Comparison of ENCODE assay signal across 8 cellular contexts in genomic region chr10:69801094-69801433, GRCh38. TPM values are rescaled to one million over a fixed set of nuclear protein-coding genes. Genes with fewer than 3 reads are reported as not detected.
DNase-seq lines count a peak whose midpoint lies in the region; ATAC-seq and TF ChIP-seq lines count a peak whose summit lies in the region.

No MANE protein-coding gene starts in this region.

- H3K9ac ChIP-seq in stomach smooth muscle (ENCODE audit: low read length in 2 of 2): no peak overlapping the region

- no peaks in the 10 kb centered on the region for H3K36me3 ChIP-seq in stomach smooth muscle (ENCODE audit: control insufficient read depth in 2 of 2, insufficient read depth in 2 of 2, low read length in 2 of 2)

- H3K27ac ChIP-seq in CD4-positive, alpha-beta T cell (ENCODE audit: low read depth, low read length): no peak overlapping the region
- H3K27ac ChIP-seq in coronary artery (peak overlapping the region in 1 of 2 donors; percentile 83), stomach smooth muscle (ENCODE audit: low read length) (no peak overlapping the region)

- H3K27ac Mint-ChIP-seq in CD4-positive, alpha-beta T cell: no peak overlapping the region
- H3K27ac Mint-ChIP-seq in HFFc6: peak overlapping the region; percentile 52

- H3K9me3 ChIP-seq in CD4-positive, alpha-beta T cell (ENCODE audit: control insufficient read depth, low read length): no peaks in the 10 kb centered on the region
- H3K9me3 ChIP-seq in stomach smooth muscle (ENCODE audit: control insufficient read depth in 2 of 2, low read length in 2 of 2): peaks cover under 1 to 4% of the 10 kb centered on the region in 2 donors

- peaks cover 48% of the 10 kb centered on the region for H3K27me3 Mint-ChIP-seq in CD4-positive, alpha-beta T cell
- peaks cover 18% of the 10 kb centered on the region for H3K27me3 Mint-ChIP-seq in HFFc6 (ENCODE audit: insufficient read depth)

- H3K4me1 Mint-ChIP-seq in CD4-positive, alpha-beta T cell (ENCODE audit: low read depth): peaks cover 10% of the 10 kb centered on the region
- H3K4me1 Mint-ChIP-seq in HFFc6 (ENCODE audit: low read depth): peaks cover 60% of the 10 kb centered on the region

- intact Hi-C loops in CD4-positive, alpha-beta T cell (cut with DNase I, micrococcal nuclease): no loop called here

- no peaks in the 10 kb centered on the region for H3K36me3 Mint-ChIP-seq in CD4-positive, alpha-beta T cell (ENCODE audit: low read depth)
- H3K36me3 Mint-ChIP-seq in HFFc6 (ENCODE audit: low read depth): peaks cover 6% of the 10 kb centered on the region; the same call in 1 of the 2 replicates

- H3K4me1 ChIP-seq in stomach smooth muscle (ENCODE audit: control insufficient read depth, insufficient read depth, low read length): peaks cover 24% of the 10 kb centered on the region

- H3K4me3 ChIP-seq in coronary artery (peak overlapping the region; percentile 79), stomach smooth muscle (ENCODE audit: low read length in 2 of 2) (peak overlapping the region; percentile 70 to 77)

- H3K4me3 Mint-ChIP-seq in CD4-positive, alpha-beta T cell: peak overlapping the region; percentile 11
- peak overlapping the region; percentile 91 for H3K4me3 Mint-ChIP-seq in HFFc6

- no peak for ATAC-seq in CD4-positive, alpha-beta T cell (ENCODE audit: poor library complexity)
- no peak for ATAC-seq in HG02571 (IDR thresholded peaks at IDR 0.05; ENCODE audit: unreplicated experiment)

- peaks cover 51% of the 10 kb centered on the region for H3K27me3 ChIP-seq in CD4-positive, alpha-beta T cell (ENCODE audit: control insufficient read depth, insufficient read depth, low read length)
- peaks cover 3 to 10% of the 10 kb centered on the region in 2 donors for H3K27me3 ChIP-seq in stomach smooth muscle (ENCODE audit: control insufficient read depth in 1 of 2, insufficient read depth in 2 of 2, low read length in 2 of 2)

- CTCF ChIA-PET in CD4-positive, alpha-beta T cell (lab: Charles Lee): no interaction called here

- H3K9me3 Mint-ChIP-seq in CD4-positive, alpha-beta T cell: no peaks in the 10 kb centered on the region
- H3K9me3 Mint-ChIP-seq in HFFc6: peaks cover 7% of the 10 kb centered on the region

- TF ChIP-seq CTCF in CD4-positive, alpha-beta T cell (IDR thresholded peaks at IDR 0.05): no peak
- TF ChIP-seq CTCF in HFFc6 (IDR thresholded peaks at IDR 0.05): peak; percentile 83
- TF ChIP-seq CTCF in coronary artery (IDR thresholded peaks at IDR 0.05): no peak

- POLR2A ChIA-PET in CD4-positive, alpha-beta T cell (lab: Charles Lee): no interaction called here

- peak in 3 of 10 experiments; percentile 1 to 7 (median 2) for DNase-seq in CD4-positive, alpha-beta T cell
- DNase-seq in HFFc6 (peak; percentile 30), SW480 (ENCODE audit: low spot score) (peak; percentile 64), coronary artery (ENCODE audit: low spot score) (no peak), lung microvascular endothelial cell (ENCODE audit: low read depth in 2 of 2) (peak; percentile 42 to 68)
- DNase-seq in effector CD8-positive, alpha-beta T cell (lab: John Stamatoyannopoulos, UW): no peak

RNA-seq across cellular contexts. Expression of gene COL13A1, which starts 0.6 kb away (rescaled TPM):
- total RNA-seq in CD4-positive, alpha-beta T cell: not detected
- total RNA-seq in HFFc6 (2021; fragmentation: NEBNext Ultra II Directional; extraction: Animal tissue kit (Norgen Biotek cat#: 25700)): 10 to 100 TPM; 33.5 to 46.6 (median 38.1) TPM
- total RNA-seq in lung microvascular endothelial cell: 1.2 and 7.4 TPM in 2 replicates

Comparison
In these comparisons a context has a peak if more than half of its experiments do, and no peak if none do; other contexts are left out.
1. DNase-seq: peak in HFFc6 (single experiment), SW480 (single experiment) and lung microvascular endothelial cell (2 of 2); none in coronary artery (single experiment) and effector CD8-positive, alpha-beta T cell (single experiment).